Comparison of ENCODE assay signal across 18 cellular contexts in genomic region chr11:103749158-103749557, GRCh38.
DNase-seq lines count a peak whose midpoint lies in the region; ATAC-seq, FAIRE-seq and TF ChIP-seq lines count a peak whose summit lies in the region.
"Had no signal": no experiment of that assay in that cellular context is flagged by ENCODE, and none has a peak within 500 bp of the region (broad histone marks: within the 10 kb centered on the region; RNA-seq: fewer than 3 reads in every experiment).

No MANE protein-coding gene starts in this region.

- H3K18ac ChIP-seq in neuronal stem cell (ENCODE audit: low read length), result no peak overlapping the region

- no peak overlapping the region for H3K23ac ChIP-seq in neuronal stem cell (ENCODE audit: low read depth, low read length, poor library complexity)

- H2BK120ac ChIP-seq in neuronal stem cell (ENCODE audit: low read depth, low read length), result no peak overlapping the region

- no peaks in the 10 kb centered on the region for H4K20me1 ChIP-seq in GM23248 (ENCODE audit: insufficient read depth)
- H4K20me1 ChIP-seq: BLaER1 had no signal

- 40 to 63% (median 52%) methylated on average over 1 of the region's 1 CpG for WGBS in heart left ventricle, 4 donors
- 0 to 9% methylated on average over 1 of the region's 1 CpG for WGBS in GM23248 (ENCODE audit: low coverage in 1 of 2, low lambda C conversion rate in 2 of 2, missing lambda C conversion rate in 2 of 2), 2 experiments
- no CpG with 5 or more reads among the region's 1 CpG for WGBS in neuronal stem cell (ENCODE audit: extremely low coverage in 2 of 2, insufficient read length in 2 of 2, insufficient replicate concordance in 1 of 2), 2 donors

- ATAC-seq in heart left ventricle, result peak; percentile 29 to 64 (median 56)
- ATAC-seq: K562 had no signal

- in situ Hi-C loops in GM23248 (cut with MboI), result no loop called here

- H3K79me2 ChIP-seq in GM23248 (ENCODE audit: insufficient read depth), result no peaks in the 10 kb centered on the region

- no peak overlapping the region for H4K91ac ChIP-seq in neuronal stem cell (ENCODE audit: low read depth, low read length, poor library complexity)

- TF ChIP-seq CTCF in heart left ventricle (IDR thresholded peaks at IDR 0.05), result no peak
- no peak for TF ChIP-seq CTCF in right atrium auricular region (IDR thresholded peaks at IDR 0.05)
- TF ChIP-seq CTCF in bronchial epithelial cell (IDR thresholded peaks at IDR 0.05; ENCODE audit: insufficient read depth, low read length, severe bottlenecking), result no peak

- H2BK15ac ChIP-seq in neuronal stem cell (ENCODE audit: low read length), result no peak overlapping the region

- no peak overlapping the region for H2AK5ac ChIP-seq in neuronal stem cell (ENCODE audit: low read depth, low read length)

- no peak overlapping the region for H2AFZ ChIP-seq in GM23248
- no peak overlapping the region for H2AFZ ChIP-seq in neuronal stem cell (ENCODE audit: low read length)

- H3F3A ChIP-seq in GM23248 (ENCODE audit: insufficient read depth), result peaks cover 7% of the 10 kb centered on the region; the same call in 1 of the 2 replicates

- DNase-seq in heart left ventricle (no peak), right atrium auricular region (ENCODE audit: low spot score) (no peak), GM23248 (peak; percentile 69), bronchial epithelial cell (ENCODE audit: low read depth) (peak; percentile 65), NCI-H2196 treated with DMSO at 0.1 percent for 48 hours (lab: John Stamatoyannopoulos, UW; ENCODE audit: unreplicated experiment) (no peak), inferior parietal cortex (ENCODE audit: extremely low spot score) (no peak), neuronal stem cell (ENCODE audit: low spot score) (no peak)
- DNase-seq: CD4-positive, alpha-beta memory T cell; DMS153; GOT3; NCI-H1105; NCI-H1694; NCI-H510A; NCI-H748 treated with DMSO at 0.1 percent for 48 hours; NK-92 treated with Interleukin-12 subunit alpha and Interleukin-12 subunit beta, amount 100 ng/mL, for 24 hours; Peyer's patch had no signal

- H4K8ac ChIP-seq in neuronal stem cell (ENCODE audit: low read depth, low read length), result no peak overlapping the region

- H3K14ac ChIP-seq in neuronal stem cell (ENCODE audit: low read length), result no peak overlapping the region

- no peak for FAIRE-seq in bronchial epithelial cell (lab: Jason Lieb, UNC)
- FAIRE-seq: K562 had no signal

- H3K4me1 ChIP-seq in heart left ventricle, result peaks cover 0 to 5% (median 0%) of the 10 kb centered on the region in 12 donors
- H3K4me1 ChIP-seq in right atrium auricular region, result no peaks in the 10 kb centered on the region
- H3K4me1 ChIP-seq in GM23248 (ENCODE audit: insufficient read depth), result peaks cover 7% of the 10 kb centered on the region
- H3K4me1 ChIP-seq in neuronal stem cell (ENCODE audit: control insufficient read depth in 2 of 2, insufficient read depth in 1 of 2, low read depth in 1 of 2, low read length in 2 of 2), result no peaks in the 10 kb centered on the region
- H3K4me1 ChIP-seq: Peyer's patch had no signal

- no peak overlapping the region for H3K4me3 ChIP-seq in heart left ventricle
- no peak overlapping the region for H3K4me3 ChIP-seq in right atrium auricular region
- no peak overlapping the region for H3K4me3 ChIP-seq in GM23248
- H3K4me3 ChIP-seq in bronchial epithelial cell (ENCODE audit: low read depth, low read length), result no peak overlapping the region
- H3K4me3 ChIP-seq in neuronal stem cell (ENCODE audit: low read length in 2 of 2), result no peak overlapping the region
- H3K4me3 ChIP-seq: BLaER1, K562, Peyer's patch had no signal

- no peaks in the 10 kb centered on the region for H3K9me2 ChIP-seq in GM23248 (ENCODE audit: insufficient read depth)

- intact Hi-C loops in heart left ventricle (cut with DNase I), result no loop called here

- H3K27me3 ChIP-seq in heart left ventricle, result no peaks in the 10 kb centered on the region
- no peaks in the 10 kb centered on the region for H3K27me3 ChIP-seq in right atrium auricular region
- no peaks in the 10 kb centered on the region for H3K27me3 ChIP-seq in GM23248 (replicated peaks; ENCODE audit: insufficient read depth)
- no peaks in the 10 kb centered on the region for H3K27me3 ChIP-seq in bronchial epithelial cell (ENCODE audit: control insufficient read depth, insufficient read depth, low read length)
- no peaks in the 10 kb centered on the region for H3K27me3 ChIP-seq in neuronal stem cell (ENCODE audit: control insufficient read depth in 3 of 3, insufficient read depth in 3 of 3, low read depth in 1 of 3, low read length in 3 of 3)
- H3K27me3 ChIP-seq: BLaER1, Peyer's patch had no signal

- H3K36me3 ChIP-seq in heart left ventricle (no peaks in the 10 kb centered on the region), right atrium auricular region (no peaks in the 10 kb centered on the region), GM23248 (ENCODE audit: low read depth) (no peaks in the 10 kb centered on the region), bronchial epithelial cell (ENCODE audit: control insufficient read depth, insufficient read depth, low read length) (no peaks in the 10 kb centered on the region), neuronal stem cell (replicated peaks in 1 of 2; ENCODE audit: control insufficient read depth in 2 of 2, insufficient read depth in 2 of 2, low read length in 2 of 2) (no peaks in the 10 kb centered on the region)
- H3K36me3 ChIP-seq: BLaER1, Peyer's patch had no signal

- H3K79me1 ChIP-seq in neuronal stem cell (ENCODE audit: low read depth, low read length), result no peaks in the 10 kb centered on the region

- H3K9ac ChIP-seq in GM23248 (no peak overlapping the region), neuronal stem cell (ENCODE audit: low read depth, low read length, poor library complexity) (no peak overlapping the region)
- H3K9ac ChIP-seq: BLaER1 had no signal

- no peak overlapping the region for H3K4me2 ChIP-seq in GM23248 (ENCODE audit: unreplicated experiment)
- no peak overlapping the region for H3K4me2 ChIP-seq in neuronal stem cell (ENCODE audit: insufficient read depth, low read length, poor library complexity, severe bottlenecking)
- H3K4me2 ChIP-seq: BLaER1 had no signal

- no peak overlapping the region for H3K27ac ChIP-seq in heart left ventricle
- H3K27ac ChIP-seq in right atrium auricular region, result no peak overlapping the region
- no peak overlapping the region for H3K27ac ChIP-seq in GM23248
- H3K27ac ChIP-seq in neuronal stem cell (replicated peaks; ENCODE audit: low read length), result no peak overlapping the region
- H3K27ac ChIP-seq: BLaER1, Peyer's patch had no signal

- no peak overlapping the region for H3K4ac ChIP-seq in neuronal stem cell (ENCODE audit: low read length)

- H2BK5ac ChIP-seq in neuronal stem cell (ENCODE audit: low read length), result no peak overlapping the region

- no peak for TF ChIP-seq POLR2A in heart left ventricle (IDR thresholded peaks at IDR 0.05)

- H3K9me3 ChIP-seq in heart left ventricle (peaks cover 0 to 29% (median 4%) of the 10 kb centered on the region in 12 donors), right atrium auricular region (peaks cover 0 to 11% of the 10 kb centered on the region in 2 donors), GM23248 (ENCODE audit: low read depth) (no peaks in the 10 kb centered on the region), neuronal stem cell (replicated peaks in 1 of 2; ENCODE audit: control insufficient read depth in 2 of 2, insufficient read depth in 1 of 2, low read depth in 1 of 2, low read length in 2 of 2) (peaks cover 0 to 13% of the 10 kb centered on the region in 2 donors)
- H3K9me3 ChIP-seq: Peyer's patch had no signal

- no peak overlapping the region for H2BK12ac ChIP-seq in neuronal stem cell (ENCODE audit: low read length)

Comparison
In these comparisons a context has a peak if more than half of its experiments do, and no peak if none do; other contexts are left out.
1. DNase-seq: peak in GM23248 (single experiment) and bronchial epithelial cell (single experiment); none in heart left ventricle (0 of 5), right atrium auricular region (single experiment), NCI-H2196 treated with DMSO at 0.1 percent for 48 hours (single experiment), inferior parietal cortex (single experiment) and neuronal stem cell (single experiment).